ENCODE assay signal across 1 cellular context in genomic region chr5:95130951-95131350, GRCh38.
TF ChIP-seq lines count a peak whose summit lies in the region.

No MANE protein-coding gene starts in this region.

TF ChIP-seq in WTC11, 78 proteins besides CTCF, POLR2A, EP300 and RAD21 (continued from another document):
- TF ChIP-seq KAT7 (CRISPR knock-in tag; IDR thresholded peaks at IDR 0.05; ENCODE audit: borderline replicate concordance) (no peak), E2F1 (CRISPR knock-in tag; IDR thresholded peaks at IDR 0.05) (no peak), GTF2I (CRISPR knock-in tag; conservative IDR thresholded peaks at IDR 0.05) (no peak), MLX (CRISPR knock-in tag; IDR thresholded peaks at IDR 0.05) (no peak), E2F5 (CRISPR knock-in tag; IDR thresholded peaks at IDR 0.05) (no peak), HMGXB4 (CRISPR knock-in tag; IDR thresholded peaks at IDR 0.05) (no peak), ETV6 (CRISPR knock-in tag; IDR thresholded peaks at IDR 0.05) (no peak), CREB1 (CRISPR knock-in tag; IDR thresholded peaks at IDR 0.05) (no peak), TCF7 (CRISPR knock-in tag; IDR thresholded peaks at IDR 0.05; ENCODE audit: low read depth) (no peak), CREM (CRISPR knock-in tag; IDR thresholded peaks at IDR 0.05) (no peak), FOXP1 (CRISPR knock-in tag; IDR thresholded peaks at IDR 0.05; ENCODE audit: borderline replicate concordance) (no peak)
- TF ChIP-seq, protein P1, sequence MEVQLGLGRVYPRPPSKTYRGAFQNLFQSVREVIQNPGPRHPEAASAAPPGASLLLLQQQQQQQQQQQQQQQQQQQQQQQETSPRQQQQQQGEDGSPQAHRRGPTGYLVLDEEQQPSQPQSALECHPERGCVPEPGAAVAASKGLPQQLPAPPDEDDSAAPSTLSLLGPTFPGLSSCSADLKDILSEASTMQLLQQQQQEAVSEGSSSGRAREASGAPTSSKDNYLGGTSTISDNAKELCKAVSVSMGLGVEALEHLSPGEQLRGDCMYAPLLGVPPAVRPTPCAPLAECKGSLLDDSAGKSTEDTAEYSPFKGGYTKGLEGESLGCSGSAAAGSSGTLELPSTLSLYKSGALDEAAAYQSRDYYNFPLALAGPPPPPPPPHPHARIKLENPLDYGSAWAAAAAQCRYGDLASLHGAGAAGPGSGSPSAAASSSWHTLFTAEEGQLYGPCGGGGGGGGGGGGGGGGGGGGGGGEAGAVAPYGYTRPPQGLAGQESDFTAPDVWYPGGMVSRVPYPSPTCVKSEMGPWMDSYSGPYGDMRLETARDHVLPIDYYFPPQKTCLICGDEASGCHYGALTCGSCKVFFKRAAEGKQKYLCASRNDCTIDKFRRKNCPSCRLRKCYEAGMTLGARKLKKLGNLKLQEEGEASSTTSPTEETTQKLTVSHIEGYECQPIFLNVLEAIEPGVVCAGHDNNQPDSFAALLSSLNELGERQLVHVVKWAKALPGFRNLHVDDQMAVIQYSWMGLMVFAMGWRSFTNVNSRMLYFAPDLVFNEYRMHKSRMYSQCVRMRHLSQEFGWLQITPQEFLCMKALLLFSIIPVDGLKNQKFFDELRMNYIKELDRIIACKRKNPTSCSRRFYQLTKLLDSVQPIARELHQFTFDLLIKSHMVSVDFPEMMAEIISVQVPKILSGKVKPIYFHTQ (CRISPR knock-in tag; IDR thresholded peaks at IDR 0.05) = no peak
- TF ChIP-seq, protein P2, sequence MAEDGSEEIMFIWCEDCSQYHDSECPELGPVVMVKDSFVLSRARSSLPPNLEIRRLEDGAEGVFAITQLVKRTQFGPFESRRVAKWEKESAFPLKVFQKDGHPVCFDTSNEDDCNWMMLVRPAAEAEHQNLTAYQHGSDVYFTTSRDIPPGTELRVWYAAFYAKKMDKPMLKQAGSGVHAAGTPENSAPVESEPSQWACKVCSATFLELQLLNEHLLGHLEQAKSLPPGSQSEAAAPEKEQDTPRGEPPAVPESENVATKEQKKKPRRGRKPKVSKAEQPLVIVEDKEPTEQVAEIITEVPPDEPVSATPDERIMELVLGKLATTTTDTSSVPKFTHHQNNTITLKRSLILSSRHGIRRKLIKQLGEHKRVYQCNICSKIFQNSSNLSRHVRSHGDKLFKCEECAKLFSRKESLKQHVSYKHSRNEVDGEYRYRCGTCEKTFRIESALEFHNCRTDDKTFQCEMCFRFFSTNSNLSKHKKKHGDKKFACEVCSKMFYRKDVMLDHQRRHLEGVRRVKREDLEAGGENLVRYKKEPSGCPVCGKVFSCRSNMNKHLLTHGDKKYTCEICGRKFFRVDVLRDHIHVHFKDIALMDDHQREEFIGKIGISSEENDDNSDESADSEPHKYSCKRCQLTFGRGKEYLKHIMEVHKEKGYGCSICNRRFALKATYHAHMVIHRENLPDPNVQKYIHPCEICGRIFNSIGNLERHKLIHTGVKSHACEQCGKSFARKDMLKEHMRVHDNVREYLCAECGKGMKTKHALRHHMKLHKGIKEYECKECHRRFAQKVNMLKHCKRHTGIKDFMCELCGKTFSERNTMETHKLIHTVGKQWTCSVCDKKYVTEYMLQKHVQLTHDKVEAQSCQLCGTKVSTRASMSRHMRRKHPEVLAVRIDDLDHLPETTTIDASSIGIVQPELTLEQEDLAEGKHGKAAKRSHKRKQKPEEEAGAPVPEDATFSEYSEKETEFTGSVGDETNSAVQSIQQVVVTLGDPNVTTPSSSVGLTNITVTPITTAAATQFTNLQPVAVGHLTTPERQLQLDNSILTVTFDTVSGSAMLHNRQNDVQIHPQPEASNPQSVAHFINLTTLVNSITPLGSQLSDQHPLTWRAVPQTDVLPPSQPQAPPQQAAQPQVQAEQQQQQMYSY (CRISPR knock-in tag; IDR thresholded peaks at IDR 0.05) = no peak
TF ChIP-seq in WTC11: peak in this region for 0.
